10 cellular contexts compared by ENCODE assay signal in genomic region chr20:45487231-45487635, GRCh38. TPM values are rescaled to one million over a fixed set of nuclear protein-coding genes. Genes with fewer than 3 reads are reported as not detected.
DNase-seq lines count a peak whose midpoint lies in the region; ATAC-seq, FAIRE-seq and TF ChIP-seq lines count a peak whose summit lies in the region.
"Had no signal": no experiment of that assay in that cellular context is flagged by ENCODE, and none has a peak within 500 bp of the region (broad histone marks: within the 10 kb centered on the region; RNA-seq: fewer than 3 reads in every experiment).

No MANE protein-coding gene starts in this region.

- no peak overlapping the region for H3K9ac ChIP-seq in Karpas-422 (ENCODE audit: low read length)
- H3K9ac ChIP-seq in H1 (replicated peaks in 1 of 4; ENCODE audit: extremely low read depth in 1 of 4, low read depth in 3 of 4, low read length in 3 of 4): no peak overlapping the region; a peak in 1 of 7 replicates
- no peak overlapping the region for H3K9ac ChIP-seq in parathyroid adenoma

- peak; percentile 26 to 46 (median 46); a peak in 3 of 4 replicates for TF ChIP-seq CTCF in H1 (IDR thresholded peaks at IDR 0.05; ENCODE audit: control extremely low read depth in 1 of 3, insufficient read depth in 1 of 3, low read depth in 1 of 3, low read length in 3 of 3)
- peak; percentile 36 for TF ChIP-seq CTCF in parathyroid adenoma (IDR thresholded peaks at IDR 0.05)

- peaks cover 2% of the 10 kb centered on the region; the same call in 1 of the 2 replicates for H3K23me2 ChIP-seq in H1 (ENCODE audit: low read depth, low read length)

- no peak overlapping the region for H3K4ac ChIP-seq in H1 (replicated peaks; ENCODE audit: insufficient read length, low read depth, low read length)

- H3K4me2 ChIP-seq in Karpas-422 (ENCODE audit: low read depth, low read length, poor library complexity, severe bottlenecking): no peak overlapping the region
- H3K4me2 ChIP-seq in H1 (ENCODE audit: insufficient read depth in 1 of 2, low read depth in 2 of 2, low read length in 2 of 2): peak overlapping the region; percentile 40 to 72
- H3K4me2 ChIP-seq in parathyroid adenoma (ENCODE audit: low read length): no peak overlapping the region

- no peak overlapping the region for H4K5ac ChIP-seq in H1 (ENCODE audit: insufficient read length, low read depth, low read length)

- H3K23ac ChIP-seq in H1 (ENCODE audit: insufficient read length): no peak overlapping the region

- no peaks in the 10 kb centered on the region for H3K9me3 ChIP-seq in Karpas-422 (ENCODE audit: low read length)
- no peaks in the 10 kb centered on the region for H3K9me3 ChIP-seq in H1 (ENCODE audit: insufficient read depth in 2 of 2, low read depth in 1 of 2, low read length in 1 of 2)
- H3K9me3 ChIP-seq in parathyroid adenoma (ENCODE audit: control insufficient read depth, low read length): no peaks in the 10 kb centered on the region

- H4K20me1 ChIP-seq in Karpas-422 (ENCODE audit: insufficient read depth, low read depth, low read length) (no peaks in the 10 kb centered on the region), H1 (replicated peaks in 1 of 2; ENCODE audit: control insufficient read depth in 1 of 2, insufficient read depth in 2 of 2, low read length in 2 of 2) (no peaks in the 10 kb centered on the region)

- H3K9me2 ChIP-seq in Karpas-422 (replicated peaks; ENCODE audit: insufficient read depth, low read length): no peaks in the 10 kb centered on the region

- H3K27ac ChIP-seq in Karpas-422 (ENCODE audit: low read length): no peak overlapping the region
- H3K27ac ChIP-seq in H1 (ENCODE audit: low read depth, low read length): no peak overlapping the region
- H3K27ac ChIP-seq in parathyroid adenoma: no peak overlapping the region

- 40% methylated on average over 7 of the region's 20 CpGs; no CpG with 5 or more reads in 1 of the 2 experiments for WGBS in H1 (ENCODE audit: extremely low coverage in 1 of 2, insufficient coverage in 1 of 2, insufficient read length in 1 of 2, insufficient replicate concordance in 2 of 2, low coverage in 1 of 2, low lambda C conversion rate in 2 of 2, missing lambda C conversion rate in 1 of 2), 2 experiments

- H3K4me3 ChIP-seq in Karpas-422 (ENCODE audit: low read length) (no peak overlapping the region), H1 (ENCODE audit: extremely low read depth in 1 of 4, insufficient read depth in 2 of 4, low read depth in 3 of 4, low read length in 4 of 4) (peak overlapping the region; percentile 38 to 60 (median 43)), parathyroid adenoma (ENCODE audit: low read depth, low read length) (no peak overlapping the region)
- H3K4me3 ChIP-seq: lung had no signal

- H3K27me3 ChIP-seq in Karpas-422 (ENCODE audit: low read length) (no peaks in the 10 kb centered on the region), H1 (replicated peaks in 1 of 4; ENCODE audit: control insufficient read depth in 3 of 4, extremely low read depth in 1 of 4, insufficient read depth in 3 of 4, low read length in 3 of 4) (no peaks in the 10 kb centered on the region), parathyroid adenoma (ENCODE audit: control insufficient read depth, insufficient read depth, low read length) (no peaks in the 10 kb centered on the region)

- FAIRE-seq in H1 (lab: Jason Lieb, UNC): no peak

- no peak for TF ChIP-seq POLR2A in H1 (IDR thresholded peaks at IDR 0.05; ENCODE audit: control extremely low read depth in 1 of 2, low read depth in 2 of 2, low read length in 2 of 2)

- POLR2A ChIA-PET in H1 (lab: Charles Lee; ENCODE audit: partially characterized antibody): interaction anchor here (0.9 to 5.6 kb wide), 3 partner anchors 17 to 117 kb away, joined by 3 to 24 read pairs (median 4); partner anchors contain the start of gene WFDC2

- H3K36me3 ChIP-seq in Karpas-422 (ENCODE audit: insufficient read depth, low read length) (no peaks in the 10 kb centered on the region), H1 (ENCODE audit: control insufficient read depth in 2 of 4, insufficient read depth in 4 of 4, low read length in 3 of 4) (no peaks in the 10 kb centered on the region), parathyroid adenoma (ENCODE audit: control insufficient read depth, insufficient read depth, low read length) (no peaks in the 10 kb centered on the region)

- peak overlapping the region; percentile 65; the same call in 1 of the 2 replicates for H2AK5ac ChIP-seq in H1 (ENCODE audit: low read depth, low read length)

- no peak overlapping the region for H3K14ac ChIP-seq in H1 (ENCODE audit: insufficient read length)

- peak overlapping the region; percentile 71; the same call in 1 of the 2 replicates for H3K18ac ChIP-seq in H1 (ENCODE audit: extremely low read depth, low read length)

- DNase-seq in DMS53 (lab: John Stamatoyannopoulos, UW) (peak; percentile 77), DMS53 treated with DMSO at 0.1 percent for 48 hours (lab: John Stamatoyannopoulos, UW; ENCODE audit: unreplicated experiment) (no peak), Karpas-422 (peak; percentile 64), H1 (ENCODE audit: low read depth in 1 of 2, low spot score in 2 of 2) (peak in 1 of 2 experiments; percentile 77)
- DNase-seq: activated T-cell treated with anti-CD3 and anti-CD28 coated beads, Interleukin-2, amount 50 U/mL, for 24 hours had no signal

- no peak for ATAC-seq in activated CD4-positive, CD25-positive, alpha-beta regulatory T cell treated with anti-CD3 and anti-CD28 coated beads, Interleukin-2, amount 50 U/mL, for 24 hours
- ATAC-seq in HG03135 (IDR thresholded peaks at IDR 0.05; ENCODE audit: unreplicated experiment): no peak
- ATAC-seq in HG03439 (IDR thresholded peaks at IDR 0.05; ENCODE audit: unreplicated experiment): no peak

- peak overlapping the region; percentile 90; the same call in 1 of the 2 replicates for H4K8ac ChIP-seq in H1 (ENCODE audit: extremely low read depth, insufficient read depth, low read length)

- no peak overlapping the region for H2BK5ac ChIP-seq in H1 (ENCODE audit: low read depth, low read length)

- TF ChIP-seq RAD21 in H1 (IDR thresholded peaks at IDR 0.05 in 1 of 2, conservative IDR thresholded peaks at IDR 0.05 in 1 of 2; ENCODE audit: low read depth in 2 of 2, low read length in 2 of 2): peak; percentile 37 to 46

- H4K91ac ChIP-seq in H1 (replicated peaks; ENCODE audit: insufficient read length, low read length): no peak overlapping the region

- H3K79me1 ChIP-seq in H1 (ENCODE audit: low read depth, low read length): no peaks in the 10 kb centered on the region

- H3K4me1 ChIP-seq in Karpas-422 (ENCODE audit: low read length) (no peaks in the 10 kb centered on the region), H1 (replicated peaks in 1 of 4; ENCODE audit: control insufficient read depth in 3 of 4, insufficient read depth in 4 of 4, low read length in 3 of 4) (peaks cover 0 to 11% (median 0%) of the 10 kb centered on the region in 4 experiments; a peak in 2 of 7 replicates), parathyroid adenoma (no peaks in the 10 kb centered on the region)

- no peaks in the 10 kb centered on the region for H3K79me2 ChIP-seq in Karpas-422 (ENCODE audit: low read length)
- no peaks in the 10 kb centered on the region for H3K79me2 ChIP-seq in H1 (ENCODE audit: control insufficient read depth in 1 of 2, insufficient read depth in 2 of 2, low read length in 2 of 2)
- no peaks in the 10 kb centered on the region for H3K79me2 ChIP-seq in parathyroid adenoma

- no peak overlapping the region for H2AFZ ChIP-seq in Karpas-422 (ENCODE audit: low read length)
- peak overlapping the region; percentile 91 for H2AFZ ChIP-seq in H1 (ENCODE audit: low read length)
- H2AFZ ChIP-seq in parathyroid adenoma: peak overlapping the region; percentile 38

- CTCF ChIA-PET in H1 (lab: Charles Lee; ENCODE audit: partially characterized antibody): interaction anchor here (0.6 to 6.2 kb wide), 19 partner anchors 9 to 311 kb away, joined by 3 to 68 read pairs (median 7); partner anchors contain the start of gene WFDC2

- H2BK12ac ChIP-seq in H1 (ENCODE audit: low read depth, low read length): no peak overlapping the region

- no peak for TF ChIP-seq EP300 in H1 (IDR thresholded peaks at IDR 0.05; ENCODE audit: borderline replicate concordance in 1 of 2, low read depth in 2 of 2, low read length in 2 of 2)

- peak overlapping the region; percentile 72; the same call in 1 of the 2 replicates for H2BK15ac ChIP-seq in H1 (ENCODE audit: low read length)

- no peak overlapping the region for H3K56ac ChIP-seq in H1 (replicated peaks; ENCODE audit: insufficient read length, low read depth, low read length)

- no peak overlapping the region for H2BK20ac ChIP-seq in H1 (ENCODE audit: low read length)

- H2BK120ac ChIP-seq in H1 (replicated peaks; ENCODE audit: low read depth, low read length): no peak overlapping the region

RNA-seq across cellular contexts. Expression of gene WFDC2, which starts 17.7 kb away (rescaled TPM):
- not detected in 2 replicates for total RNA-seq in Karpas-422 (2014; rRNA removed; shearing (Covaris generic); ENCODE audit: low replicate concordance)
- total RNA-seq in H1 (2021; fragmentation: NEBNext Ultra II Directional; extraction: Animal tissue kit (Norgen Biotek cat#: 25700)): 77.9 and 86.0 TPM in 2 replicates
- polyA plus RNA-seq in H1 (2011; rRNA removed): 137 and 156 TPM in 2 replicates
- polyA plus RNA-seq in H1 (2011; cell fraction: cytosol; rRNA removed): 70.3 TPM
- 109 TPM for polyA plus RNA-seq in H1 (2011; cell fraction: nucleus; rRNA removed)
- polyA plus RNA-seq in H1 (2012, experiment 1 of 2): 77.0 to 158 TPM (median 148 TPM) in 4 replicates
- polyA plus RNA-seq in H1 (2012, experiment 2 of 2): 183 TPM
- 338 TPM for polyA plus RNA-seq in H1 (2013, experiment 1 of 2)
- polyA plus RNA-seq in H1 (2013, experiment 2 of 2): 373 TPM
- polyA minus RNA-seq in H1 (2011; rRNA and poly(A)+ RNA removed): 26.0 and 32.4 TPM in 2 replicates
- 52.3 TPM for polyA minus RNA-seq in H1 (2011; cell fraction: cytosol; rRNA and poly(A)+ RNA removed)
- polyA minus RNA-seq in H1 (2011; cell fraction: nucleus; rRNA and poly(A)+ RNA removed): 24.4 TPM

RNA-seq across cellular contexts. Expression of gene SPINT3, which starts 28.2 kb away (rescaled TPM):
- total RNA-seq in Karpas-422 (2014; rRNA removed; shearing (Covaris generic); ENCODE audit: low replicate concordance): not detected in 2 replicates
- not detected in 2 replicates for total RNA-seq in H1 (2021; fragmentation: NEBNext Ultra II Directional; extraction: Animal tissue kit (Norgen Biotek cat#: 25700))
- not detected in 2 replicates for polyA plus RNA-seq in H1 (2011; rRNA removed)
- polyA plus RNA-seq in H1 (2011; cell fraction: cytosol; rRNA removed): not detected
- not detected for polyA plus RNA-seq in H1 (2011; cell fraction: nucleus; rRNA removed)
- polyA plus RNA-seq in H1 (2012, experiment 1 of 2): not detected in 4 replicates
- polyA plus RNA-seq in H1 (2012, experiment 2 of 2): not detected
- polyA plus RNA-seq in H1 (2013, experiment 1 of 2): not detected
- not detected for polyA plus RNA-seq in H1 (2013, experiment 2 of 2)
- not detected in 2 replicates for polyA minus RNA-seq in H1 (2011; rRNA and poly(A)+ RNA removed)
- polyA minus RNA-seq in H1 (2011; cell fraction: cytosol; rRNA and poly(A)+ RNA removed): not detected
- not detected for polyA minus RNA-seq in H1 (2011; cell fraction: nucleus; rRNA and poly(A)+ RNA removed)
- total RNA-seq: lung had no signal

RNA-seq across cellular contexts. Expression of gene WFDC6, which starts 52.0 kb away (rescaled TPM):
- total RNA-seq in Karpas-422 (2014; rRNA removed; shearing (Covaris generic); ENCODE audit: low replicate concordance): not detected in 2 replicates
- total RNA-seq in H1 (2021; fragmentation: NEBNext Ultra II Directional; extraction: Animal tissue kit (Norgen Biotek cat#: 25700)): not detected in 2 replicates
- polyA plus RNA-seq in H1 (2011; rRNA removed): not detected in 2 replicates
- not detected for polyA plus RNA-seq in H1 (2011; cell fraction: cytosol; rRNA removed)
- polyA plus RNA-seq in H1 (2011; cell fraction: nucleus; rRNA removed): not detected
- polyA plus RNA-seq in H1 (2012, experiment 1 of 2): not detected in 4 replicates
- polyA plus RNA-seq in H1 (2012, experiment 2 of 2): not detected
- 0.10 TPM for polyA plus RNA-seq in H1 (2013, experiment 1 of 2)
- polyA plus RNA-seq in H1 (2013, experiment 2 of 2): not detected
- polyA minus RNA-seq in H1 (2011; rRNA and poly(A)+ RNA removed): not detected in 2 replicates
- not detected for polyA minus RNA-seq in H1 (2011; cell fraction: cytosol; rRNA and poly(A)+ RNA removed)
- polyA minus RNA-seq in H1 (2011; cell fraction: nucleus; rRNA and poly(A)+ RNA removed): not detected

RNA-seq across cellular contexts. Expression of gene EPPIN, which starts 60.0 kb away (rescaled TPM):
- total RNA-seq in Karpas-422 (2014; rRNA removed; shearing (Covaris generic); ENCODE audit: low replicate concordance): not detected in 2 replicates
- total RNA-seq in H1 (2021; fragmentation: NEBNext Ultra II Directional; extraction: Animal tissue kit (Norgen Biotek cat#: 25700)): 0.13 TPM in 1 of 2 replicates, not detected in the other
- 0.06 TPM in 1 of 2 replicates, not detected in the other for polyA plus RNA-seq in H1 (2011; rRNA removed)
- polyA plus RNA-seq in H1 (2011; cell fraction: cytosol; rRNA removed): not detected
- 0.17 TPM for polyA plus RNA-seq in H1 (2011; cell fraction: nucleus; rRNA removed)
- polyA plus RNA-seq in H1 (2012, experiment 1 of 2): 0.20 to 0.54 TPM (median 0.34 TPM) in 4 replicates
- polyA plus RNA-seq in H1 (2012, experiment 2 of 2): 0.14 TPM
- polyA plus RNA-seq in H1 (2013, experiment 1 of 2): 0.14 TPM
- 0.20 TPM for polyA plus RNA-seq in H1 (2013, experiment 2 of 2)
- polyA minus RNA-seq in H1 (2011; rRNA and poly(A)+ RNA removed): not detected in 2 replicates
- polyA minus RNA-seq in H1 (2011; cell fraction: cytosol; rRNA and poly(A)+ RNA removed): not detected
- 0.20 TPM for polyA minus RNA-seq in H1 (2011; cell fraction: nucleus; rRNA and poly(A)+ RNA removed)

Comparison
In these comparisons a context has a peak if more than half of its experiments do, and no peak if none do; other contexts are left out.
1. H3K4me2 ChIP-seq: peak in H1 (2 of 2); none in Karpas-422 (single experiment) and parathyroid adenoma (single experiment).
2. H3K4me3 ChIP-seq: peak in H1 (4 of 4); none in Karpas-422 (single experiment) and parathyroid adenoma (single experiment).
3. RNA of gene WFDC2, which starts 17.7 kb away (total RNA-seq): 77.9 to 86.0 TPM in H1; not detected in Karpas-422; every median in the first group is over 10 times any median in the second.